ENCODE assay signal across 1 cellular context in the genomic region with DNA sequence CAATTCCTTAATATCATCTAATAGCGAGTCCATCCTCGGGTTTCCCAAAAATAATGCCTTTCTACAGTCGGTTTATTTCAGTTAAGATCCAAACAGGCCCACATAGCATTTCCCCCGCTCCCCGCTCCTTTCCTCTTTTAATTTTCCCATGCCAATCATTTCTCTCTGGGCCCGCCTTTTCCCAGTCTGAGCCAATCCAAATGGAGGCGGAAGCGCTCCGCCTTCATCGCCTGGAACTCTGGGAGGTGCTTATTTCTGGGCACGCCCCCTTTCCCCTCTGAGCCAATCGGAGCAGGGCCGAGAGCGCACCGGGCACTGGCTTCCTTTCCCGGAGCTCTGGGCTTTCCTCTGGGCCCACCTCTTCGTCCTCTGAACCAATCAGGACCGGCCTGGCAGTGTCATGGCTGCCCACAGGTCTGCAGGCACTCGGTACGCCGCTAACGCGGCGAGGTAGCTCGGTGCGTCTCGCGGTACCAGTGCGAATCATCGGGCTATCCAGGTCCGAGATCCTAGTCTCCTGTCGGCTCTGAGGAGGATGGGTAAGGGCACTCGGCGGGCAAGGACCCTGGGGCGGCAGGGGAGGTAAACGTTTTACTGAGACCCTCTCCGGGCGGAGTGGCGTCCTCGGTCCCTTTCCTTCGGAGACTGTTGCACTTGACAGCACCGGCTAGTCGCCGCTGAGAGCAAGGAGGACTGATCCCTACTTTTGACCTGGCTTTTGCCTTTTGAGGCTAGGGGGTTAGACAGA.
TF ChIP-seq lines count a peak whose summit lies in the region.
"Not testable (repeated sequence)": the region's sequence is repeated elsewhere in the genome, so short reads cannot be mapped to it uniquely, and the experiment has no call there.

A gene with protein sequence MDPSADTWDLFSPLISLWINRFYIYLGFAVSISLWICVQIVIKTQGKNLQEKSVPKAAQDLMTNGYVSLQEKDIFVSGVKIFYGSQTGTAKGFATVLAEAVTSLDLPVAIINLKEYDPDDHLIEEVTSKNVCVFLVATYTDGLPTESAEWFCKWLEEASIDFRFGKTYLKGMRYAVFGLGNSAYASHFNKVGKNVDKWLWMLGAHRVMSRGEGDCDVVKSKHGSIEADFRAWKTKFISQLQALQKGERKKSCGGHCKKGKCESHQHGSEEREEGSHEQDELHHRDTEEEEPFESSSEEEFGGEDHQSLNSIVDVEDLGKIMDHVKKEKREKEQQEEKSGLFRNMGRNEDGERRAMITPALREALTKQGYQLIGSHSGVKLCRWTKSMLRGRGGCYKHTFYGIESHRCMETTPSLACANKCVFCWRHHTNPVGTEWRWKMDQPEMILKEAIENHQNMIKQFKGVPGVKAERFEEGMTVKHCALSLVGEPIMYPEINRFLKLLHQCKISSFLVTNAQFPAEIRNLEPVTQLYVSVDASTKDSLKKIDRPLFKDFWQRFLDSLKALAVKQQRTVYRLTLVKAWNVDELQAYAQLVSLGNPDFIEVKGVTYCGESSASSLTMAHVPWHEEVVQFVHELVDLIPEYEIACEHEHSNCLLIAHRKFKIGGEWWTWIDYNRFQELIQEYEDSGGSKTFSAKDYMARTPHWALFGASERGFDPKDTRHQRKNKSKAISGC (plus strand): TSS at position 390 of the 748 bp plus-strand sequence. CDS start 146 bp downstream, at position 536.

TF ChIP-seq in K562, 482 proteins besides CTCF, POLR2A, EP300 and RAD21 (continued from another document and continues in another):
- TF ChIP-seq PRDM10 (IDR thresholded peaks at IDR 0.05; ENCODE audit: partially characterized antibody) (peak; percentile 92), SP1 (CRISPR knock-in tag; IDR thresholded peaks at IDR 0.05) (0 out of 2 replicates have a peak, but pooled peaks have one; percentile 76), ZSCAN29 (IDR thresholded peaks at IDR 0.05) (peak; percentile 69; the same call in 1 of the 2 replicates), C11orf30 (IDR thresholded peaks at IDR 0.05; ENCODE audit: low read depth) (peak; percentile 88), VEZF1 (CRISPR knock-in tag; IDR thresholded peaks at IDR 0.05) (peak; percentile 66), RBFOX2 (IDR thresholded peaks at IDR 0.05; ENCODE audit: low read depth, low read length) (peak; percentile 91), POLR2AphosphoS5 (IDR thresholded peaks at IDR 0.05; ENCODE audit: control insufficient read depth, insufficient read depth, low read depth, low read length) (peak; percentile 54), MXI1 (IDR thresholded peaks at IDR 0.05; ENCODE audit: low read depth, low read length) (peak; percentile 61; the same call in 1 of the 2 replicates), ZBTB2 (IDR thresholded peaks at IDR 0.05) (0 out of 2 replicates have a peak, but pooled peaks have one; percentile 39), POLR2G (IDR thresholded peaks at IDR 0.05; ENCODE audit: low read depth, low read length) (peak; percentile 94), FOXK2 (conservative IDR thresholded peaks at IDR 0.05 in 1 of 2, IDR thresholded peaks at IDR 0.05 in 1 of 2; ENCODE audit: low read depth in 2 of 2) (peak; percentile 9 to 49; a peak in 2 of 4 replicates), ATF1 (tag; IDR thresholded peaks at IDR 0.05) (peak; percentile 54), HNRNPLL (IDR thresholded peaks at IDR 0.05; ENCODE audit: low read depth, low read length, poor library complexity, severe bottlenecking) (peak; percentile 91), MBD2 (IDR thresholded peaks at IDR 0.05; ENCODE audit: borderline replicate concordance, low read depth) (peak; percentile 77), PKNOX1 (IDR thresholded peaks at IDR 0.05) (peak; percentile 99), ELF1 (tag; IDR thresholded peaks at IDR 0.05) (peak; percentile 72), SOX6 (IDR thresholded peaks at IDR 0.05) (0 out of 2 replicates have a peak, but pooled peaks have one; percentile 13), TEAD1 (CRISPR knock-in tag; IDR thresholded peaks at IDR 0.05) (0 out of 4 replicates have a peak, but pooled peaks of 1 of the 2 experiments have one; percentile 45), HDAC2 (IDR thresholded peaks at IDR 0.05) (peak; percentile 63), HCFC1 (IDR thresholded peaks at IDR 0.05; ENCODE audit: low read depth, low read length) (peak; percentile 65), YY1 (IDR thresholded peaks at IDR 0.05; ENCODE audit: borderline replicate concordance in 1 of 3, control insufficient read depth in 1 of 3, extremely low read depth in 1 of 3, insufficient read depth in 3 of 3, insufficient read length in 1 of 3, insufficient replicate concordance in 2 of 3, low read depth in 1 of 3, low read length in 2 of 3) (peak; percentile 85 to 95 (median 94)), SRF (CRISPR knock-in tag; IDR thresholded peaks at IDR 0.05) (peak in 1 of 2 experiments; percentile 77; a peak in 2 of 4 replicates), SNIP1 (IDR thresholded peaks at IDR 0.05; ENCODE audit: low read depth) (peak; percentile 74)
- TF ChIP-seq, protein P1, sequence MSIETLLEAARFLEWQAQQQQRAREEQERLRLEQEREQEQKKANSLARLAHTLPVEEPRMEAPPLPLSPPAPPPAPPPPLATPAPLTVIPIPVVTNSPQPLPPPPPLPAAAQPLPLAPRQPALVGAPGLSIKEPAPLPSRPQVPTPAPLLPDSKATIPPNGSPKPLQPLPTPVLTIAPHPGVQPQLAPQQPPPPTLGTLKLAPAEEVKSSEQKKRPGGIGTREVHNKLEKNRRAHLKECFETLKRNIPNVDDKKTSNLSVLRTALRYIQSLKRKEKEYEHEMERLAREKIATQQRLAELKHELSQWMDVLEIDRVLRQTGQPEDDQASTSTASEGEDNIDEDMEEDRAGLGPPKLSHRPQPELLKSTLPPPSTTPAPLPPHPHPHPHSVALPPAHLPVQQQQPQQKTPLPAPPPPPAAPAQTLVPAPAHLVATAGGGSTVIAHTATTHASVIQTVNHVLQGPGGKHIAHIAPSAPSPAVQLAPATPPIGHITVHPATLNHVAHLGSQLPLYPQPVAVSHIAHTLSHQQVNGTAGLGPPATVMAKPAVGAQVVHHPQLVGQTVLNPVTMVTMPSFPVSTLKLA (conservative IDR thresholded peaks at IDR 0.05), result peak; percentile 67 to 85
- TF ChIP-seq, protein P2, sequence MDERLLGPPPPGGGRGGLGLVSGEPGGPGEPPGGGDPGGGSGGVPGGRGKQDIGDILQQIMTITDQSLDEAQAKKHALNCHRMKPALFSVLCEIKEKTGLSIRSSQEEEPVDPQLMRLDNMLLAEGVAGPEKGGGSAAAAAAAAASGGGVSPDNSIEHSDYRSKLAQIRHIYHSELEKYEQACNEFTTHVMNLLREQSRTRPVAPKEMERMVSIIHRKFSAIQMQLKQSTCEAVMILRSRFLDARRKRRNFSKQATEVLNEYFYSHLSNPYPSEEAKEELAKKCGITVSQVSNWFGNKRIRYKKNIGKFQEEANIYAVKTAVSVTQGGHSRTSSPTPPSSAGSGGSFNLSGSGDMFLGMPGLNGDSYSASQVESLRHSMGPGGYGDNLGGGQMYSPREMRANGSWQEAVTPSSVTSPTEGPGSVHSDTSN (CRISPR knock-in tag; IDR thresholded peaks at IDR 0.05; ENCODE audit: low read depth), result peak; percentile 95
- TF ChIP-seq, protein P2 (tag; conservative IDR thresholded peaks at IDR 0.05; ENCODE audit: low read depth), result peak; percentile 98
- not testable (repeated sequence) for TF ChIP-seq ATF1 (CRISPR knock-in tag; IDR thresholded peaks at IDR 0.05)
- TF ChIP-seq, protein P3, sequence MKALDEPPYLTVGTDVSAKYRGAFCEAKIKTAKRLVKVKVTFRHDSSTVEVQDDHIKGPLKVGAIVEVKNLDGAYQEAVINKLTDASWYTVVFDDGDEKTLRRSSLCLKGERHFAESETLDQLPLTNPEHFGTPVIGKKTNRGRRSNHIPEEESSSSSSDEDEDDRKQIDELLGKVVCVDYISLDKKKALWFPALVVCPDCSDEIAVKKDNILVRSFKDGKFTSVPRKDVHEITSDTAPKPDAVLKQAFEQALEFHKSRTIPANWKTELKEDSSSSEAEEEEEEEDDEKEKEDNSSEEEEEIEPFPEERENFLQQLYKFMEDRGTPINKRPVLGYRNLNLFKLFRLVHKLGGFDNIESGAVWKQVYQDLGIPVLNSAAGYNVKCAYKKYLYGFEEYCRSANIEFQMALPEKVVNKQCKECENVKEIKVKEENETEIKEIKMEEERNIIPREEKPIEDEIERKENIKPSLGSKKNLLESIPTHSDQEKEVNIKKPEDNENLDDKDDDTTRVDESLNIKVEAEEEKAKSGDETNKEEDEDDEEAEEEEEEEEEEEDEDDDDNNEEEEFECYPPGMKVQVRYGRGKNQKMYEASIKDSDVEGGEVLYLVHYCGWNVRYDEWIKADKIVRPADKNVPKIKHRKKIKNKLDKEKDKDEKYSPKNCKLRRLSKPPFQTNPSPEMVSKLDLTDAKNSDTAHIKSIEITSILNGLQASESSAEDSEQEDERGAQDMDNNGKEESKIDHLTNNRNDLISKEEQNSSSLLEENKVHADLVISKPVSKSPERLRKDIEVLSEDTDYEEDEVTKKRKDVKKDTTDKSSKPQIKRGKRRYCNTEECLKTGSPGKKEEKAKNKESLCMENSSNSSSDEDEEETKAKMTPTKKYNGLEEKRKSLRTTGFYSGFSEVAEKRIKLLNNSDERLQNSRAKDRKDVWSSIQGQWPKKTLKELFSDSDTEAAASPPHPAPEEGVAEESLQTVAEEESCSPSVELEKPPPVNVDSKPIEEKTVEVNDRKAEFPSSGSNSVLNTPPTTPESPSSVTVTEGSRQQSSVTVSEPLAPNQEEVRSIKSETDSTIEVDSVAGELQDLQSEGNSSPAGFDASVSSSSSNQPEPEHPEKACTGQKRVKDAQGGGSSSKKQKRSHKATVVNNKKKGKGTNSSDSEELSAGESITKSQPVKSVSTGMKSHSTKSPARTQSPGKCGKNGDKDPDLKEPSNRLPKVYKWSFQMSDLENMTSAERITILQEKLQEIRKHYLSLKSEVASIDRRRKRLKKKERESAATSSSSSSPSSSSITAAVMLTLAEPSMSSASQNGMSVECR (CRISPR knock-in tag; IDR thresholded peaks at IDR 0.05), result peak; percentile 49; the same call in 1 of the 2 replicates
- TF ChIP-seq, protein P4, sequence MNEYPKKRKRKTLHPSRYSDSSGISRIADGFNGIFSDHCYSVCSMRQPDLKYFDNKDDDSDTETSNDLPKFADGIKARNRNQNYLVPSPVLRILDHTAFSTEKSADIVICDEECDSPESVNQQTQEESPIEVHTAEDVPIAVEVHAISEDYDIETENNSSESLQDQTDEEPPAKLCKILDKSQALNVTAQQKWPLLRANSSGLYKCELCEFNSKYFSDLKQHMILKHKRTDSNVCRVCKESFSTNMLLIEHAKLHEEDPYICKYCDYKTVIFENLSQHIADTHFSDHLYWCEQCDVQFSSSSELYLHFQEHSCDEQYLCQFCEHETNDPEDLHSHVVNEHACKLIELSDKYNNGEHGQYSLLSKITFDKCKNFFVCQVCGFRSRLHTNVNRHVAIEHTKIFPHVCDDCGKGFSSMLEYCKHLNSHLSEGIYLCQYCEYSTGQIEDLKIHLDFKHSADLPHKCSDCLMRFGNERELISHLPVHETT (CRISPR knock-in tag; conservative IDR thresholded peaks at IDR 0.05 in 1 of 2, IDR thresholded peaks at IDR 0.05 in 1 of 2), result peak in 1 of 2 experiments; percentile 89; a peak in 2 of 4 replicates
